In genomic region chr1:175162955-175163354, GRCh38 we compare ENCODE assay signal across 20 cellular contexts.
"Had no signal": no experiment of that assay in that cellular context is flagged by ENCODE, and none has a peak within 500 bp of the region (broad histone marks: within the 10 kb centered on the region; RNA-seq: fewer than 3 reads in every experiment).

No MANE protein-coding gene starts in this region.

- H3K27ac ChIP-seq: brain microvascular endothelial cell, dorsolateral prefrontal cortex, esophagus squamous epithelium, gastrocnemius medialis, heart right ventricle, prostate gland, right lobe of liver, VCaP had no signal

- H3K27me3 Mint-ChIP-seq: activated CD4-positive, alpha-beta T cell treated with anti-CD3 and anti-CD28 coated beads for 36 hours; activated T-helper 17 cell treated with anti-CD3 and anti-CD28 coated beads, Interleukin-2, amount 50 U/mL, for 72 hours; natural killer cell treated with Interleukin-12 subunit alpha and Interleukin-12 subunit beta and Interleukin-15 and Interleukin-18, amount 100 ng/mL, for 72 hours; T-cell had no signal

- H3K36me3 ChIP-seq: brain microvascular endothelial cell, prostate gland had no signal

- H3K27ac Mint-ChIP-seq: activated CD4-positive, alpha-beta T cell treated with anti-CD3 and anti-CD28 coated beads for 36 hours; activated naive CD4-positive, alpha-beta T cell treated with anti-CD3 and anti-CD28 coated beads for 36 hours had no signal

- H3K9me3 ChIP-seq: esophagus squamous epithelium, gastrocnemius medialis, heart right ventricle, prostate gland, right lobe of liver, upper lobe of left lung had no signal

- H3K4me3 ChIP-seq: dorsolateral prefrontal cortex, esophagus squamous epithelium, gastrocnemius medialis, heart right ventricle, prostate gland, right lobe of liver, upper lobe of left lung had no signal

- H3K9me3 Mint-ChIP-seq: activated naive CD4-positive, alpha-beta T cell treated with anti-CD3 and anti-CD28 coated beads for 36 hours; activated T-helper 17 cell treated with anti-CD3 and anti-CD28 coated beads, Interleukin-2, amount 50 U/mL, for 72 hours; natural killer cell treated with Interleukin-12 subunit alpha and Interleukin-12 subunit beta and Interleukin-15 and Interleukin-18, amount 100 ng/mL, for 72 hours; T-cell had no signal

- H3K4me3 Mint-ChIP-seq: activated CD4-positive, alpha-beta T cell treated with anti-CD3 and anti-CD28 coated beads for 36 hours; activated CD8-positive, alpha-beta T cell treated with anti-CD3 and anti-CD28 coated beads, Interleukin-2, amount 10 ng/mL, durations not matched to agents 7 days and 5 days; activated naive CD4-positive, alpha-beta T cell treated with anti-CD3 and anti-CD28 coated beads for 36 hours; activated T-helper 17 cell treated with anti-CD3 and anti-CD28 coated beads, Interleukin-2, amount 50 U/mL, for 72 hours; natural killer cell treated with Interleukin-12 subunit alpha and Interleukin-12 subunit beta and Interleukin-15 and Interleukin-18, amount 100 ng/mL, for 72 hours; T-cell had no signal

- ATAC-seq: activated CD4-positive, alpha-beta T cell treated with anti-CD3 and anti-CD28 coated beads for 36 hours; activated CD8-positive, alpha-beta T cell treated with anti-CD3 and anti-CD28 coated beads, Interleukin-2, amount 10 ng/mL, durations not matched to agents 7 days and 5 days; activated T-helper 17 cell treated with anti-CD3 and anti-CD28 coated beads, Interleukin-2, amount 50 U/mL, for 72 hours; gastrocnemius medialis; heart right ventricle; left lobe of liver; natural killer cell treated with Interleukin-12 subunit alpha and Interleukin-12 subunit beta and Interleukin-15 and Interleukin-18, amount 100 ng/mL, for 72 hours; right lobe of liver; T-cell had no signal

- H3K27me3 ChIP-seq: brain microvascular endothelial cell, esophagus squamous epithelium, gastrocnemius medialis, heart right ventricle, right lobe of liver, upper lobe of left lung had no signal

- DNase-seq: activated CD4-positive, alpha-beta T cell treated with anti-CD3 and anti-CD28 coated beads for 36 hours; activated CD8-positive, alpha-beta T cell treated with anti-CD3 and anti-CD28 coated beads, Interleukin-2, amount 10 ng/mL, durations not matched to agents 7 days and 5 days; activated naive CD4-positive, alpha-beta T cell treated with anti-CD3 and anti-CD28 coated beads for 36 hours; amniotic stem cell; brain microvascular endothelial cell; dorsolateral prefrontal cortex; esophagus squamous epithelium; gastrocnemius medialis; heart right ventricle; mesenchymal stem cell; occipital lobe; right lobe of liver; stimulated activated naive CD4-positive, alpha-beta T cell; T-cell; upper lobe of left lung had no signal

- H3K4me1 ChIP-seq: gastrocnemius medialis, prostate gland, right lobe of liver had no signal
